ENCODE assay signal across 8 cellular contexts in the genomic region with DNA sequence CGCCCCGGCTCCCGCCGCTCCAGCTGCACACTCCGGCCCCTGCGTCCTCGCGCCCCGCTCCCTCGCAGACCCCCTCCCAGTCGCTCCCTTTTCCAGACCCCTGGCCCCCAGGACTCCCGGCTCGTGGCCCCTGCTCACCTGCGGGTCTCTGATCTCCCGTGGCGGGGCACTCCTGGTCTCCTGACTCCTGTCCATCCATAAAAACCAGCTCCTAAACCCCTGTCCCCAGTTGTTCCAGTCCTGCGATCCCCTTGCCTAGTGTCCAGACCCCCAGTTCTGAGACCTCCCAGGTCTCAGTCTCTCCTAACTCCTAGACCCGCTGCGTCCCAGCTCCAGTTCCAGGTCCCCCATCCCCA. TPM values are rescaled to one million over a fixed set of nuclear protein-coding genes. Genes with fewer than 3 reads are reported as not detected.
DNase-seq lines count a peak whose midpoint lies in the region; ATAC-seq and TF ChIP-seq lines count a peak whose summit lies in the region.

No MANE protein-coding gene starts in this region.

- H3K9me2 ChIP-seq in neural cell (ENCODE audit: insufficient read depth, low read length): no peaks in the 10 kb centered on the region

- peak overlapping the region; percentile 91 for H2AFZ ChIP-seq in neural cell (ENCODE audit: low read depth, low read length)

- H3K27ac ChIP-seq in duodenal mucosa (ENCODE audit: low read depth, low read length) (no peak overlapping the region), neural cell (ENCODE audit: low read length) (no peak overlapping the region)

- H3K4me1 ChIP-seq in duodenal mucosa (ENCODE audit: control insufficient read depth in 1 of 2, insufficient read depth in 2 of 2, low read length in 2 of 2): peaks cover 13 to 24% of the 10 kb centered on the region in 2 donors

- H3K9ac ChIP-seq in duodenal mucosa (ENCODE audit: low read depth in 1 of 2, low read length in 2 of 2) (peak overlapping the region; percentile 91 to 92), neural cell (ENCODE audit: low read length) (peak overlapping the region; percentile 83)

- H3K27me3 ChIP-seq in duodenal mucosa (ENCODE audit: control insufficient read depth in 1 of 2, insufficient read depth in 2 of 2, low read length in 2 of 2): no peaks in the 10 kb centered on the region
- no peaks in the 10 kb centered on the region for H3K27me3 ChIP-seq in neural cell (ENCODE audit: insufficient read depth, low read depth, low read length)

- peak overlapping the region; percentile 75 for H3K4me2 ChIP-seq in neural cell (ENCODE audit: low read length)

- no peak for TF ChIP-seq CTCF in LNCaP clone FGC (IDR thresholded peaks at IDR 0.05; ENCODE audit: control insufficient read depth, extremely low read depth, insufficient read depth)
- no peak for TF ChIP-seq CTCF in neural cell (IDR thresholded peaks at IDR 0.05; ENCODE audit: poor library complexity, severe bottlenecking)

- TF ChIP-seq EP300 in neural cell (conservative IDR thresholded peaks at IDR 0.05; ENCODE audit: poor library complexity, severe bottlenecking): no peak

- H4K20me1 ChIP-seq in neural cell (ENCODE audit: insufficient read depth): no peaks in the 10 kb centered on the region

- H3K4me3 ChIP-seq in LNCaP clone FGC (ENCODE audit: low read depth, low read length) (peak overlapping the region; percentile 82), duodenal mucosa (ENCODE audit: low read depth in 1 of 2, low read length in 2 of 2) (peak overlapping the region; percentile 97), neural cell (ENCODE audit: low read length) (peak overlapping the region; percentile 86)

- H3K9me3 ChIP-seq in duodenal mucosa (ENCODE audit: control insufficient read depth in 1 of 2, low read length in 2 of 2) (no peaks in the 10 kb centered on the region), neural cell (ENCODE audit: low read length) (no peaks in the 10 kb centered on the region)

- H3K79me2 ChIP-seq in neural cell (replicated peaks; ENCODE audit: insufficient read depth, low read length): peaks cover 10% of the 10 kb centered on the region

- H3K36me3 ChIP-seq in duodenal mucosa (ENCODE audit: control insufficient read depth in 1 of 2, insufficient read depth in 2 of 2, low read length in 2 of 2) (no peaks in the 10 kb centered on the region), neural cell (ENCODE audit: insufficient read depth, low read length) (no peaks in the 10 kb centered on the region)

- no peak for TF ChIP-seq RAD21 in neural cell (conservative IDR thresholded peaks at IDR 0.05)

- peak; percentile 17 for ATAC-seq in GM18909 (IDR thresholded peaks at IDR 0.05; ENCODE audit: poor library complexity, unreplicated experiment)
- ATAC-seq in HG03571 (IDR thresholded peaks at IDR 0.05; ENCODE audit: unreplicated experiment): no peak
- ATAC-seq in HG02642 (IDR thresholded peaks at IDR 0.05; ENCODE audit: poor library complexity, unreplicated experiment): no peak
- no peak for ATAC-seq in HG02623 (IDR thresholded peaks at IDR 0.05; ENCODE audit: unreplicated experiment)

- DNase-seq in LNCaP clone FGC (ENCODE audit: low read depth) (no peak), NCI-H1694 (lab: John Stamatoyannopoulos, UW) (no peak)

- no peaks in the 10 kb centered on the region for H3F3A ChIP-seq in neural cell (ENCODE audit: insufficient read depth, low read length, poor library complexity, severe bottlenecking)

TF ChIP-seq in neural cell, 6 proteins besides CTCF, POLR2A, EP300 and RAD21:
- TF ChIP-seq TAF1 (IDR thresholded peaks at IDR 0.05; ENCODE audit: low read depth) (no peak), POLR2AphosphoS5 (IDR thresholded peaks at IDR 0.05) (no peak), MXI1 (conservative IDR thresholded peaks at IDR 0.05; ENCODE audit: poor library complexity, severe bottlenecking) (no peak), EZH2 (IDR thresholded peaks at IDR 0.05; ENCODE audit: borderline replicate concordance, insufficient read depth, low read length, poor library complexity, severe bottlenecking) (no peak), SMC3 (conservative IDR thresholded peaks at IDR 0.05; ENCODE audit: poor library complexity) (no peak)
- TF ChIP-seq, protein P1, sequence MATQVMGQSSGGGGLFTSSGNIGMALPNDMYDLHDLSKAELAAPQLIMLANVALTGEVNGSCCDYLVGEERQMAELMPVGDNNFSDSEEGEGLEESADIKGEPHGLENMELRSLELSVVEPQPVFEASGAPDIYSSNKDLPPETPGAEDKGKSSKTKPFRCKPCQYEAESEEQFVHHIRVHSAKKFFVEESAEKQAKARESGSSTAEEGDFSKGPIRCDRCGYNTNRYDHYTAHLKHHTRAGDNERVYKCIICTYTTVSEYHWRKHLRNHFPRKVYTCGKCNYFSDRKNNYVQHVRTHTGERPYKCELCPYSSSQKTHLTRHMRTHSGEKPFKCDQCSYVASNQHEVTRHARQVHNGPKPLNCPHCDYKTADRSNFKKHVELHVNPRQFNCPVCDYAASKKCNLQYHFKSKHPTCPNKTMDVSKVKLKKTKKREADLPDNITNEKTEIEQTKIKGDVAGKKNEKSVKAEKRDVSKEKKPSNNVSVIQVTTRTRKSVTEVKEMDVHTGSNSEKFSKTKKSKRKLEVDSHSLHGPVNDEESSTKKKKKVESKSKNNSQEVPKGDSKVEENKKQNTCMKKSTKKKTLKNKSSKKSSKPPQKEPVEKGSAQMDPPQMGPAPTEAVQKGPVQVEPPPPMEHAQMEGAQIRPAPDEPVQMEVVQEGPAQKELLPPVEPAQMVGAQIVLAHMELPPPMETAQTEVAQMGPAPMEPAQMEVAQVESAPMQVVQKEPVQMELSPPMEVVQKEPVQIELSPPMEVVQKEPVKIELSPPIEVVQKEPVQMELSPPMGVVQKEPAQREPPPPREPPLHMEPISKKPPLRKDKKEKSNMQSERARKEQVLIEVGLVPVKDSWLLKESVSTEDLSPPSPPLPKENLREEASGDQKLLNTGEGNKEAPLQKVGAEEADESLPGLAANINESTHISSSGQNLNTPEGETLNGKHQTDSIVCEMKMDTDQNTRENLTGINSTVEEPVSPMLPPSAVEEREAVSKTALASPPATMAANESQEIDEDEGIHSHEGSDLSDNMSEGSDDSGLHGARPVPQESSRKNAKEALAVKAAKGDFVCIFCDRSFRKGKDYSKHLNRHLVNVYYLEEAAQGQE (IDR thresholded peaks at IDR 0.05; ENCODE audit: borderline replicate concordance): no peak
TF ChIP-seq in neural cell: peak in this region for 0.

RNA-seq across cellular contexts. Expression of a gene that starts 0.3 kb away (rescaled TPM):
- 4.4 and 8.1 TPM in 2 replicates for polyA plus RNA-seq in neural cell
- 21.5 and 22.2 TPM in 2 replicates for polyA minus RNA-seq in neural cell

RNA-seq across cellular contexts. Expression of a gene that starts 11.8 kb away (rescaled TPM):
- not detected in 2 replicates for polyA plus RNA-seq in neural cell
- polyA minus RNA-seq in neural cell: not detected in 2 replicates

RNA-seq across cellular contexts. Expression of a gene that starts 35.0 kb away (rescaled TPM):
- polyA plus RNA-seq in neural cell: 0.82 and 2.1 TPM in 2 replicates
- polyA minus RNA-seq in neural cell: 1.3 TPM in 1 of 2 replicates, not detected in the other
